ENCODE assay signal across 24 cellular contexts in genomic region chrX:110691446-110691845, GRCh38.
"Had no signal": no experiment of that assay in that cellular context is flagged by ENCODE, and none has a peak within 500 bp of the region (broad histone marks: within the 10 kb centered on the region; RNA-seq: fewer than 3 reads in every experiment).

No MANE protein-coding gene starts in this region.

- H3K9me3 Mint-ChIP-seq: activated B cell treated with CpG ODN at 0.5 μM for 24 hours; activated naive CD4-positive, alpha-beta T cell treated with anti-CD3 and anti-CD28 coated beads, Interleukin-2, amount 10 ng/mL, durations not matched to agents 7 days and 5 days; activated naive CD8-positive, alpha-beta T cell treated with anti-CD3 and anti-CD28 coated beads, Interleukin-2, amount 50 U/mL, for 24 hours; mesothelial cell of epicardium; natural killer cell; stimulated activated naive CD8-positive, alpha-beta T cell treated with anti-CD3 and anti-CD28 coated beads, Interleukin-15, amount 100 ng/mL, for 72 hours; T-cell had no signal

- DNase-seq: activated B cell treated with CpG ODN at 0.5 μM for 24 hours; activated CD4-positive, alpha-beta T cell treated with anti-CD3 and anti-CD28 coated beads for 4 hours; activated CD4-positive, alpha-beta T cell treated with anti-CD3 and anti-CD28 coated beads, Interleukin-2, amount 50 U/mL, for 48 hours; activated CD8-positive, alpha-beta memory T cell treated with anti-CD3 and anti-CD28 coated beads, Interleukin-2, amount 50 U/mL, for 48 hours; activated effector memory CD4-positive, alpha-beta T cell treated with anti-CD3 and anti-CD28 coated beads, Interleukin-2, amount 50 U/mL, for 16 hours; activated naive CD4-positive, alpha-beta T cell treated with anti-CD3 and anti-CD28 coated beads, Interleukin-2, amount 10 ng/mL, durations not matched to agents 7 days and 5 days; activated naive CD8-positive, alpha-beta T cell treated with anti-CD3 and anti-CD28 coated beads, Interleukin-2, amount 50 U/mL, for 24 hours; activated T-cell treated with anti-CD3 and anti-CD28 coated beads, Interleukin-2, amount 50 U/mL, for 48 hours; anterior cingulate cortex; cortex of kidney; foreskin melanocyte; kidney glomerular epithelial cell; left ventricle myocardium inferior; natural killer cell; ovary; right cardiac atrium; stimulated activated CD4-positive, alpha-beta T cell treated with anti-CD3 and anti-CD28 coated beads, Interleukin-12 subunit alpha, Interleukin-12 subunit beta, amount 100 ng/mL, for 4 hours; stimulated activated naive CD8-positive, alpha-beta T cell treated with anti-CD3 and anti-CD28 coated beads, Interleukin-15, amount 100 ng/mL, for 72 hours; T-cell; T-helper 9 cell had no signal

- H3K27ac Mint-ChIP-seq: activated B cell treated with CpG ODN at 0.5 μM for 24 hours; activated naive CD4-positive, alpha-beta T cell treated with anti-CD3 and anti-CD28 coated beads, Interleukin-2, amount 10 ng/mL, durations not matched to agents 7 days and 5 days; activated naive CD8-positive, alpha-beta T cell treated with anti-CD3 and anti-CD28 coated beads, Interleukin-2, amount 50 U/mL, for 24 hours; mesothelial cell of epicardium; natural killer cell; stimulated activated naive CD8-positive, alpha-beta T cell treated with anti-CD3 and anti-CD28 coated beads, Interleukin-15, amount 100 ng/mL, for 72 hours; T-cell had no signal

- H3K4me1 Mint-ChIP-seq: activated B cell treated with CpG ODN at 0.5 μM for 24 hours; activated naive CD4-positive, alpha-beta T cell treated with anti-CD3 and anti-CD28 coated beads, Interleukin-2, amount 10 ng/mL, durations not matched to agents 7 days and 5 days; activated naive CD8-positive, alpha-beta T cell treated with anti-CD3 and anti-CD28 coated beads, Interleukin-2, amount 50 U/mL, for 24 hours; natural killer cell; stimulated activated naive CD8-positive, alpha-beta T cell treated with anti-CD3 and anti-CD28 coated beads, Interleukin-15, amount 100 ng/mL, for 72 hours had no signal

- H3K4me3 ChIP-seq: left ventricle myocardium inferior, ovary, prostate gland, suprapubic skin, tibial nerve had no signal

- H3K36me3 Mint-ChIP-seq: activated naive CD4-positive, alpha-beta T cell treated with anti-CD3 and anti-CD28 coated beads, Interleukin-2, amount 10 ng/mL, durations not matched to agents 7 days and 5 days; mesothelial cell of epicardium; natural killer cell; T-cell had no signal

- ATAC-seq: activated naive CD8-positive, alpha-beta T cell treated with anti-CD3 and anti-CD28 coated beads, Interleukin-2, amount 50 U/mL, for 24 hours; natural killer cell; right cardiac atrium; stimulated activated naive CD8-positive, alpha-beta T cell treated with anti-CD3 and anti-CD28 coated beads, Interleukin-15, amount 100 ng/mL, for 72 hours; T-cell had no signal

- H3K27me3 Mint-ChIP-seq: activated B cell treated with CpG ODN at 0.5 μM for 24 hours; activated naive CD4-positive, alpha-beta T cell treated with anti-CD3 and anti-CD28 coated beads, Interleukin-2, amount 10 ng/mL, durations not matched to agents 7 days and 5 days; activated naive CD8-positive, alpha-beta T cell treated with anti-CD3 and anti-CD28 coated beads, Interleukin-2, amount 50 U/mL, for 24 hours; stimulated activated naive CD8-positive, alpha-beta T cell treated with anti-CD3 and anti-CD28 coated beads, Interleukin-15, amount 100 ng/mL, for 72 hours had no signal

- H3K4me3 Mint-ChIP-seq: activated B cell treated with CpG ODN at 0.5 μM for 24 hours; activated naive CD4-positive, alpha-beta T cell treated with anti-CD3 and anti-CD28 coated beads, Interleukin-2, amount 10 ng/mL, durations not matched to agents 7 days and 5 days; activated naive CD8-positive, alpha-beta T cell treated with anti-CD3 and anti-CD28 coated beads, Interleukin-2, amount 50 U/mL, for 24 hours; mesothelial cell of epicardium; natural killer cell; stimulated activated naive CD8-positive, alpha-beta T cell treated with anti-CD3 and anti-CD28 coated beads, Interleukin-15, amount 100 ng/mL, for 72 hours; T-cell had no signal
